In genomic region chr1:202144510-202145324, GRCh38 we compare ENCODE assay signal across 8 cellular contexts.
A peak's percentile ranks its signal among the peaks of the same experiment; 100 is the strongest.
DNase-seq lines count a peak whose midpoint lies in the region; ATAC-seq and TF ChIP-seq lines count a peak whose summit lies in the region.

Gene ARL8A (minus strand): TSS chr1:202144737. CDS start chr1:202144572, 165 bp downstream.

- peak; percentile 56 for ATAC-seq in HG02588 (IDR thresholded peaks at IDR 0.05; ENCODE audit: unreplicated experiment)

- TF ChIP-seq CTCF in coronary artery (IDR thresholded peaks at IDR 0.05) = no peak

- H3K27ac ChIP-seq in coronary artery = peak within 1 kb of the TSS; percentile 92 to 96

- peak; percentile 64 to 72 (median 66) for DNase-seq in NCI-H1417 (lab: John Stamatoyannopoulos, UW)
- DNase-seq in NCI-H1417 treated with DMSO at 0.1 percent for 48 hours (lab: John Stamatoyannopoulos, UW) = no peak
- peak; percentile 32 for DNase-seq in NCI-H146 treated with DMSO at 0.1 percent for 48 hours (lab: John Stamatoyannopoulos, UW; ENCODE audit: unreplicated experiment)
- peak; percentile 55 to 59 for DNase-seq in activated CD4-positive, alpha-beta T cell treated with anti-CD3 and anti-CD28 coated beads for 4 hours
- no peak for DNase-seq in coronary artery (ENCODE audit: low spot score)
- DNase-seq in left kidney (ENCODE audit: low read depth, low spot score) = peak; percentile 85
- peak; percentile 71 to 81 for DNase-seq in stimulated activated CD4-positive, alpha-beta T cell treated with anti-CD3 and anti-CD28 coated beads, Interleukin-2, amount 100 ng/mL, for 24 hours

- peak within 1 kb of the TSS; percentile 98 for H3K4me3 ChIP-seq in coronary artery

Comparison
In these comparisons a context has a peak if more than half of its experiments do, and no peak if none do; other contexts are left out.
1. DNase-seq: peak in NCI-H1417 (3 of 3), NCI-H146 treated with DMSO at 0.1 percent for 48 hours (single experiment), activated CD4-positive, alpha-beta T cell treated with anti-CD3 and anti-CD28 coated beads for 4 hours (2 of 2), left kidney (single experiment) and stimulated activated CD4-positive, alpha-beta T cell treated with anti-CD3 and anti-CD28 coated beads, Interleukin-2, amount 100 ng/mL, for 24 hours (2 of 2); none in NCI-H1417 treated with DMSO at 0.1 percent for 48 hours (single experiment) and coronary artery (single experiment).